8 cellular contexts compared by ENCODE assay signal in genomic region chr17:18314731-18315497, GRCh38. TPM values are rescaled to one million over a fixed set of nuclear protein-coding genes. Genes with fewer than 3 reads are reported as not detected.
DNase-seq lines count a peak whose midpoint lies in the region; ATAC-seq, FAIRE-seq and TF ChIP-seq lines count a peak whose summit lies in the region.

SMCR8 (plus strand) TSS chr17:18315293; CDS start chr17:18315790, 497 bp downstream.
TOP3A (minus strand) TSS chr17:18314994; CDS start chr17:18314778, 216 bp downstream.

- dilution Hi-C loops in endothelial cell of umbilical vein (cut with MboI; ENCODE audit: extremely low pct_ligation_motif_present, low sequenced_read_pairs): no loop called here

- peak within 1 kb of the TSS; percentile 76 for H3K27ac ChIP-seq in OCI-LY7 (ENCODE audit: low read depth, low read length, poor library complexity, severe bottlenecking)
- H3K27ac ChIP-seq in endothelial cell of umbilical vein (ENCODE audit: insufficient read depth, low read depth, low read length): peak within 1 kb of the TSS; percentile 83

- peak within 1 kb of the TSS; percentile 95 for H3K9ac ChIP-seq in endothelial cell of umbilical vein (replicated peaks; ENCODE audit: extremely low read depth, insufficient read depth, low read length)

- no peak for FAIRE-seq in D721Med (lab: Jason Lieb, UNC)
- FAIRE-seq in endothelial cell of umbilical vein (lab: Jason Lieb, UNC): peak; percentile 99

- no peaks in the 10 kb centered on the region for H3K9me1 ChIP-seq in endothelial cell of umbilical vein (replicated peaks; ENCODE audit: control insufficient read depth, extremely low read depth, insufficient read depth, low read length)

- peaks cover 65% of the 10 kb centered on the region for H3K79me2 ChIP-seq in OCI-LY7 (ENCODE audit: insufficient read depth, low read depth, low read length)
- H3K79me2 ChIP-seq in endothelial cell of umbilical vein (ENCODE audit: control insufficient read depth, insufficient read depth, low read length): peaks cover 77% of the 10 kb centered on the region

- H3K4me2 ChIP-seq in OCI-LY7 (ENCODE audit: low read length) (peak within 1 kb of the TSS; percentile 97), endothelial cell of umbilical vein (ENCODE audit: insufficient read depth, low read length) (peak within 1 kb of the TSS; percentile 86)

- peak; percentile 72 for TF ChIP-seq POLR2A in endothelial cell of umbilical vein (IDR thresholded peaks at IDR 0.05; ENCODE audit: low read depth, low read length)

- H3K36me3 ChIP-seq in OCI-LY7 (ENCODE audit: insufficient read depth, low read length): peaks cover 35% of the 10 kb centered on the region
- peaks cover 0 to 7% of the 10 kb centered on the region in 2 experiments for H3K36me3 ChIP-seq in endothelial cell of umbilical vein (ENCODE audit: control insufficient read depth in 2 of 2, extremely low read depth in 1 of 2, insufficient read depth in 2 of 2, low read length in 2 of 2)

- H3K4me1 ChIP-seq in OCI-LY7 (ENCODE audit: insufficient read depth, low read length, poor library complexity, severe bottlenecking): peaks cover 41% of the 10 kb centered on the region
- H3K4me1 ChIP-seq in endothelial cell of umbilical vein (ENCODE audit: control insufficient read depth, extremely low read depth, insufficient read depth, low read length): peaks cover 26% of the 10 kb centered on the region

- H3K9me3 ChIP-seq in OCI-LY7 (ENCODE audit: low read length) (no peaks in the 10 kb centered on the region), endothelial cell of umbilical vein (replicated peaks; ENCODE audit: control insufficient read depth, insufficient read depth, low read length) (no peaks in the 10 kb centered on the region)

- DNase-seq in D721Med (ENCODE audit: insufficient read length, low spot score) (peak; percentile 68), HuH-7.5 (ENCODE audit: low spot score) (peak; percentile 76), OCI-LY7 (ENCODE audit: low spot score) (peak; percentile 92), activated T-cell treated with anti-CD3 and anti-CD28 coated beads for 1 hour (ENCODE audit: low read depth) (peak; percentile 95), endothelial cell of umbilical vein (ENCODE audit: low read depth, low spot score) (peak; percentile 99), midbrain (lab: John Stamatoyannopoulos, UW) (peak; percentile 100)
- DNase-seq in stimulated activated CD8-positive, alpha-beta memory T cell treated with anti-CD3 and anti-CD28 coated beads, Interleukin-2, amount 100 ng/mL, for 1 hour (ENCODE audit: low read depth in 2 of 2): peak; percentile 94 to 95

- BruUV-seq in OCI-LY7 (replicated peaks; lab: Mats Ljungman, UMichigan) (no TSS peak), endothelial cell of umbilical vein (replicated peaks; lab: Mats Ljungman, UMichigan) (no TSS peak)

- ATAC-seq in GM21526 (IDR thresholded peaks at IDR 0.05; ENCODE audit: low FRiP score, unreplicated experiment): peak; percentile 72

- TF ChIP-seq CTCF in D721Med (IDR thresholded peaks at IDR 0.05; ENCODE audit: insufficient read depth, missing control alignments) (no peak), OCI-LY7 (conservative IDR thresholded peaks at IDR 0.05; ENCODE audit: low read length) (no peak), endothelial cell of umbilical vein (IDR thresholded peaks at IDR 0.05; ENCODE audit: extremely low read depth in 1 of 2, insufficient read depth in 1 of 2, low read depth in 1 of 2, low read length in 2 of 2) (no peak)

- CTCF ChIA-PET in OCI-LY7 (lab: Charles Lee; ENCODE audit: unreplicated experiment): no interaction called here
- CTCF ChIA-PET in endothelial cell of umbilical vein (lab: Charles Lee): interaction anchor here (1.2 kb wide), 1 partner anchor 14 kb away, joined by 3 read pairs; no protein-coding TSS in a partner anchor

- peaks cover 5% of the 10 kb centered on the region; the same call in 1 of the 2 replicates for H4K20me1 ChIP-seq in OCI-LY7 (ENCODE audit: insufficient read depth, low read length)
- H4K20me1 ChIP-seq in endothelial cell of umbilical vein (replicated peaks; ENCODE audit: control insufficient read depth, extremely low read depth, insufficient read depth, low read length): no peaks in the 10 kb centered on the region

- H2AFZ ChIP-seq in OCI-LY7 (ENCODE audit: low read length) (peak within 1 kb of the TSS; percentile 67), endothelial cell of umbilical vein (ENCODE audit: low read depth, low read length) (peak within 1 kb of the TSS; percentile 87)

- H3K9me2 ChIP-seq in OCI-LY7 (ENCODE audit: insufficient read depth, low read length): no peaks in the 10 kb centered on the region

- POLR2A ChIA-PET in OCI-LY7 (lab: Charles Lee) (interaction anchor here (1.1 kb wide), 1 partner anchor 47 kb away, joined by 4 read pairs; no protein-coding TSS in a partner anchor), endothelial cell of umbilical vein (lab: Charles Lee) (interaction anchor here (0.6 kb wide), 1 partner anchor 282 kb away, joined by 5 read pairs; no protein-coding TSS in a partner anchor)

- H3K27me3 ChIP-seq in endothelial cell of umbilical vein (ENCODE audit: control insufficient read depth in 2 of 2, insufficient read depth in 2 of 2, low read length in 2 of 2): no peaks in the 10 kb centered on the region

- peak within 1 kb of the TSS; percentile 92 for H3K4me3 ChIP-seq in OCI-LY7 (ENCODE audit: low read depth, low read length, poor library complexity, severe bottlenecking)
- H3K4me3 ChIP-seq in endothelial cell of umbilical vein (replicated peaks in 1 of 3; ENCODE audit: insufficient read depth in 1 of 3, low read depth in 1 of 3, low read length in 3 of 3): peak within 1 kb of the TSS; percentile 58 to 80 (median 72)

- intact Hi-C loops in OCI-LY7 (cut with micrococcal nuclease; ENCODE audit: unreplicated experiment): loop anchor here (2.0 to 5.0 kb wide), 2 partner anchors 54 to 68 kb away; partner anchors contain the start of gene MIEF2
- intact Hi-C loops in endothelial cell of umbilical vein (cut with micrococcal nuclease): loop anchor here (1.0 to 2.0 kb wide), 5 partner anchors 14 to 90 kb away; partner anchors contain the start of genes LLGL1, MIEF2 and SHMT1

TF ChIP-seq in endothelial cell of umbilical vein, 7 proteins besides CTCF, POLR2A, EP300 and RAD21:
- TF ChIP-seq POLR2AphosphoS5 (IDR thresholded peaks at IDR 0.05; ENCODE audit: insufficient read depth, low read depth, low read length) (peak; percentile 61), EZH2 (IDR thresholded peaks at IDR 0.05; ENCODE audit: borderline replicate concordance, low read depth, low read length, severe bottlenecking) (no peak), GATA2 (IDR thresholded peaks at IDR 0.05; ENCODE audit: insufficient read depth, insufficient read length, low read depth, low read length) (no peak), JUN (IDR thresholded peaks at IDR 0.05; ENCODE audit: borderline replicate concordance, insufficient read depth, insufficient read length, low read depth) (no peak), MYC (IDR thresholded peaks at IDR 0.05; ENCODE audit: low read depth, low read length) (peak; percentile 55), MAX (IDR thresholded peaks at IDR 0.05; ENCODE audit: insufficient read depth, insufficient read length) (peak; percentile 90), FOS (IDR thresholded peaks at IDR 0.05; ENCODE audit: borderline replicate concordance, insufficient read depth, low read length) (no peak)
TF ChIP-seq in endothelial cell of umbilical vein: peak in this region for 3.

RNA-seq across cellular contexts. Expression of gene SMCR8, which starts in this region (rescaled TPM):
- 11.1 and 11.8 TPM in 2 replicates for total RNA-seq in OCI-LY7 (2014; rRNA removed; shearing (Covaris generic))
- 16.1 and 16.3 TPM in 2 replicates for total RNA-seq in OCI-LY7 (2022)
- 16.1 and 17.6 TPM in 2 replicates for total RNA-seq in endothelial cell of umbilical vein
- 8.2 and 9.5 TPM in 2 replicates for polyA plus RNA-seq in endothelial cell of umbilical vein
- polyA plus RNA-seq in endothelial cell of umbilical vein (2011; cell fraction: cytosol; rRNA removed): 9.6 and 9.8 TPM in 2 replicates
- polyA plus RNA-seq in endothelial cell of umbilical vein (2011; cell fraction: nucleus; rRNA removed): 16.0 and 17.7 TPM in 2 replicates
- polyA plus RNA-seq in endothelial cell of umbilical vein (2012): 13.2 and 14.1 TPM in 2 replicates
- 24.9 TPM in 2 replicates for polyA minus RNA-seq in endothelial cell of umbilical vein
- 6.6 TPM for polyA minus RNA-seq in endothelial cell of umbilical vein (2011; cell fraction: cytosol; rRNA and poly(A)+ RNA removed)
- 23.1 and 24.9 TPM in 2 replicates for polyA minus RNA-seq in endothelial cell of umbilical vein (2011; cell fraction: nucleus; rRNA and poly(A)+ RNA removed)

RNA-seq across cellular contexts. Expression of gene TOP3A, which starts in this region (rescaled TPM):
- total RNA-seq in OCI-LY7 (2014; rRNA removed; shearing (Covaris generic)): 48.3 and 48.5 TPM in 2 replicates
- total RNA-seq in OCI-LY7 (2022): 63.0 and 64.4 TPM in 2 replicates
- total RNA-seq in endothelial cell of umbilical vein: 46.9 and 53.1 TPM in 2 replicates
- 18.6 and 20.4 TPM in 2 replicates for polyA plus RNA-seq in endothelial cell of umbilical vein
- 15.7 and 19.0 TPM in 2 replicates for polyA plus RNA-seq in endothelial cell of umbilical vein (2011; cell fraction: cytosol; rRNA removed)
- 37.5 and 42.4 TPM in 2 replicates for polyA plus RNA-seq in endothelial cell of umbilical vein (2011; cell fraction: nucleus; rRNA removed)
- polyA plus RNA-seq in endothelial cell of umbilical vein (2012): 22.1 and 26.5 TPM in 2 replicates
- polyA minus RNA-seq in endothelial cell of umbilical vein: 63.2 and 64.2 TPM in 2 replicates
- polyA minus RNA-seq in endothelial cell of umbilical vein (2011; cell fraction: cytosol; rRNA and poly(A)+ RNA removed): 31.2 TPM
- polyA minus RNA-seq in endothelial cell of umbilical vein (2011; cell fraction: nucleus; rRNA and poly(A)+ RNA removed): 32.0 and 46.2 TPM in 2 replicates

Comparison
In these comparisons a context has a peak if more than half of its experiments do, and no peak if none do; other contexts are left out.
1. Peak in every context shown above with its lines: DNase-seq, ATAC-seq, H3K4me3 ChIP-seq and H3K27ac ChIP-seq.